1 cellular context compared by ENCODE assay signal in genomic region chr22:39534092-39534506, GRCh38.
TF ChIP-seq lines count a peak whose summit lies in the region.

No MANE protein-coding gene starts in this region.

TF ChIP-seq in HepG2, 621 proteins besides CTCF, POLR2A, EP300 and RAD21 (continued from another document and continues in another):
- TF ChIP-seq NFAT5 (CRISPR knock-in tag; IDR thresholded peaks at IDR 0.05) (no peak), JUN (CRISPR knock-in tag; IDR thresholded peaks at IDR 0.05) (no peak), ZFYVE20 (CRISPR knock-in tag; IDR thresholded peaks at IDR 0.05; ENCODE audit: borderline replicate concordance, low read depth) (no peak), AGO1 (IDR thresholded peaks at IDR 0.05; ENCODE audit: low read depth, low read length, poor library complexity, severe bottlenecking) (no peak), ZNF678 (CRISPR knock-in tag; IDR thresholded peaks at IDR 0.05) (no peak), MATR3 (CRISPR knock-in tag; IDR thresholded peaks at IDR 0.05) (no peak), PHF5A (CRISPR knock-in tag; IDR thresholded peaks at IDR 0.05; ENCODE audit: low read depth, unreplicated experiment) (no peak), HBP1 (CRISPR knock-in tag; IDR thresholded peaks at IDR 0.05; ENCODE audit: low read depth) (no peak), SNRNP70 (IDR thresholded peaks at IDR 0.05; ENCODE audit: low read depth, low read length) (no peak), SMAD1 (CRISPR knock-in tag; IDR thresholded peaks at IDR 0.05; ENCODE audit: borderline replicate concordance, low read depth) (no peak), ATF5 (CRISPR knock-in tag; IDR thresholded peaks at IDR 0.05; ENCODE audit: low read depth) (0 out of 2 replicates have a peak, but pooled peaks have one; percentile 6), ZNF382 (CRISPR knock-in tag; IDR thresholded peaks at IDR 0.05; ENCODE audit: borderline replicate concordance) (no peak), AGO2 (optimal IDR thresholded peaks at IDR 0.05; ENCODE audit: low read depth, low read length) (no peak), MIXL1 (CRISPR knock-in tag; IDR thresholded peaks at IDR 0.05) (no peak), ZNF841 (CRISPR knock-in tag; IDR thresholded peaks at IDR 0.05; ENCODE audit: borderline replicate concordance) (no peak), ZNF597 (CRISPR knock-in tag; IDR thresholded peaks at IDR 0.05) (no peak), JARID2 (CRISPR knock-in tag; IDR thresholded peaks at IDR 0.05; ENCODE audit: insufficient replicate concordance) (no peak), SRY (CRISPR knock-in tag; IDR thresholded peaks at IDR 0.05) (0 out of 2 replicates have a peak, but pooled peaks have one; percentile 7), ZNF713 (CRISPR knock-in tag; IDR thresholded peaks at IDR 0.05) (no peak), ZNF337 (CRISPR knock-in tag; IDR thresholded peaks at IDR 0.05; ENCODE audit: borderline replicate concordance, low read depth) (no peak), RORA (CRISPR knock-in tag; IDR thresholded peaks at IDR 0.05) (no peak), CCDC6 (CRISPR knock-in tag; IDR thresholded peaks at IDR 0.05) (no peak), MIER3 (CRISPR knock-in tag; IDR thresholded peaks at IDR 0.05; ENCODE audit: borderline replicate concordance) (no peak), KDM5B (CRISPR knock-in tag; IDR thresholded peaks at IDR 0.05; ENCODE audit: borderline replicate concordance) (0 out of 2 replicates have a peak, but pooled peaks have one; percentile 13), ZNF232 (CRISPR knock-in tag; IDR thresholded peaks at IDR 0.05; ENCODE audit: borderline replicate concordance) (0 out of 2 replicates have a peak, but pooled peaks have one; percentile 30), SIN3A (IDR thresholded peaks at IDR 0.05; ENCODE audit: borderline replicate concordance, low read depth, low read length) (0 out of 2 replicates have a peak, but pooled peaks have one; percentile 7), SMARCC2 (IDR thresholded peaks at IDR 0.05) (no peak), SNAI1 (CRISPR knock-in tag; IDR thresholded peaks at IDR 0.05; ENCODE audit: borderline replicate concordance) (0 out of 2 replicates have a peak, but pooled peaks have one; percentile 31), ZNF3 (CRISPR knock-in tag; IDR thresholded peaks at IDR 0.05) (no peak), BRCA1 (CRISPR knock-in tag; IDR thresholded peaks at IDR 0.05) (no peak), NCOA1 (CRISPR knock-in tag; IDR thresholded peaks at IDR 0.05) (no peak), KDM3A (CRISPR knock-in tag; IDR thresholded peaks at IDR 0.05; ENCODE audit: low read depth) (no peak)
- TF ChIP-seq, protein P1, sequence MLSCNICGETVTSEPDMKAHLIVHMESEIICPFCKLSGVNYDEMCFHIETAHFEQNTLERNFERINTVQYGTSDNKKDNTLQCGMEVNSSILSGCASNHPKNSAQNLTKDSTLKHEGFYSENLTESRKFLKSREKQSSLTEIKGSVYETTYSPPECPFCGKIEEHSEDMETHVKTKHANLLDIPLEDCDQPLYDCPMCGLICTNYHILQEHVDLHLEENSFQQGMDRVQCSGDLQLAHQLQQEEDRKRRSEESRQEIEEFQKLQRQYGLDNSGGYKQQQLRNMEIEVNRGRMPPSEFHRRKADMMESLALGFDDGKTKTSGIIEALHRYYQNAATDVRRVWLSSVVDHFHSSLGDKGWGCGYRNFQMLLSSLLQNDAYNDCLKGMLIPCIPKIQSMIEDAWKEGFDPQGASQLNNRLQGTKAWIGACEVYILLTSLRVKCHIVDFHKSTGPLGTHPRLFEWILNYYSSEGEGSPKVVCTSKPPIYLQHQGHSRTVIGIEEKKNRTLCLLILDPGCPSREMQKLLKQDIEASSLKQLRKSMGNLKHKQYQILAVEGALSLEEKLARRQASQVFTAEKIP (CRISPR knock-in tag; IDR thresholded peaks at IDR 0.05; ENCODE audit: borderline replicate concordance) = no peak
- TF ChIP-seq, protein P2, sequence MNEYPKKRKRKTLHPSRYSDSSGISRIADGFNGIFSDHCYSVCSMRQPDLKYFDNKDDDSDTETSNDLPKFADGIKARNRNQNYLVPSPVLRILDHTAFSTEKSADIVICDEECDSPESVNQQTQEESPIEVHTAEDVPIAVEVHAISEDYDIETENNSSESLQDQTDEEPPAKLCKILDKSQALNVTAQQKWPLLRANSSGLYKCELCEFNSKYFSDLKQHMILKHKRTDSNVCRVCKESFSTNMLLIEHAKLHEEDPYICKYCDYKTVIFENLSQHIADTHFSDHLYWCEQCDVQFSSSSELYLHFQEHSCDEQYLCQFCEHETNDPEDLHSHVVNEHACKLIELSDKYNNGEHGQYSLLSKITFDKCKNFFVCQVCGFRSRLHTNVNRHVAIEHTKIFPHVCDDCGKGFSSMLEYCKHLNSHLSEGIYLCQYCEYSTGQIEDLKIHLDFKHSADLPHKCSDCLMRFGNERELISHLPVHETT (CRISPR knock-in tag; conservative IDR thresholded peaks at IDR 0.05) = no peak
- TF ChIP-seq, protein P3, sequence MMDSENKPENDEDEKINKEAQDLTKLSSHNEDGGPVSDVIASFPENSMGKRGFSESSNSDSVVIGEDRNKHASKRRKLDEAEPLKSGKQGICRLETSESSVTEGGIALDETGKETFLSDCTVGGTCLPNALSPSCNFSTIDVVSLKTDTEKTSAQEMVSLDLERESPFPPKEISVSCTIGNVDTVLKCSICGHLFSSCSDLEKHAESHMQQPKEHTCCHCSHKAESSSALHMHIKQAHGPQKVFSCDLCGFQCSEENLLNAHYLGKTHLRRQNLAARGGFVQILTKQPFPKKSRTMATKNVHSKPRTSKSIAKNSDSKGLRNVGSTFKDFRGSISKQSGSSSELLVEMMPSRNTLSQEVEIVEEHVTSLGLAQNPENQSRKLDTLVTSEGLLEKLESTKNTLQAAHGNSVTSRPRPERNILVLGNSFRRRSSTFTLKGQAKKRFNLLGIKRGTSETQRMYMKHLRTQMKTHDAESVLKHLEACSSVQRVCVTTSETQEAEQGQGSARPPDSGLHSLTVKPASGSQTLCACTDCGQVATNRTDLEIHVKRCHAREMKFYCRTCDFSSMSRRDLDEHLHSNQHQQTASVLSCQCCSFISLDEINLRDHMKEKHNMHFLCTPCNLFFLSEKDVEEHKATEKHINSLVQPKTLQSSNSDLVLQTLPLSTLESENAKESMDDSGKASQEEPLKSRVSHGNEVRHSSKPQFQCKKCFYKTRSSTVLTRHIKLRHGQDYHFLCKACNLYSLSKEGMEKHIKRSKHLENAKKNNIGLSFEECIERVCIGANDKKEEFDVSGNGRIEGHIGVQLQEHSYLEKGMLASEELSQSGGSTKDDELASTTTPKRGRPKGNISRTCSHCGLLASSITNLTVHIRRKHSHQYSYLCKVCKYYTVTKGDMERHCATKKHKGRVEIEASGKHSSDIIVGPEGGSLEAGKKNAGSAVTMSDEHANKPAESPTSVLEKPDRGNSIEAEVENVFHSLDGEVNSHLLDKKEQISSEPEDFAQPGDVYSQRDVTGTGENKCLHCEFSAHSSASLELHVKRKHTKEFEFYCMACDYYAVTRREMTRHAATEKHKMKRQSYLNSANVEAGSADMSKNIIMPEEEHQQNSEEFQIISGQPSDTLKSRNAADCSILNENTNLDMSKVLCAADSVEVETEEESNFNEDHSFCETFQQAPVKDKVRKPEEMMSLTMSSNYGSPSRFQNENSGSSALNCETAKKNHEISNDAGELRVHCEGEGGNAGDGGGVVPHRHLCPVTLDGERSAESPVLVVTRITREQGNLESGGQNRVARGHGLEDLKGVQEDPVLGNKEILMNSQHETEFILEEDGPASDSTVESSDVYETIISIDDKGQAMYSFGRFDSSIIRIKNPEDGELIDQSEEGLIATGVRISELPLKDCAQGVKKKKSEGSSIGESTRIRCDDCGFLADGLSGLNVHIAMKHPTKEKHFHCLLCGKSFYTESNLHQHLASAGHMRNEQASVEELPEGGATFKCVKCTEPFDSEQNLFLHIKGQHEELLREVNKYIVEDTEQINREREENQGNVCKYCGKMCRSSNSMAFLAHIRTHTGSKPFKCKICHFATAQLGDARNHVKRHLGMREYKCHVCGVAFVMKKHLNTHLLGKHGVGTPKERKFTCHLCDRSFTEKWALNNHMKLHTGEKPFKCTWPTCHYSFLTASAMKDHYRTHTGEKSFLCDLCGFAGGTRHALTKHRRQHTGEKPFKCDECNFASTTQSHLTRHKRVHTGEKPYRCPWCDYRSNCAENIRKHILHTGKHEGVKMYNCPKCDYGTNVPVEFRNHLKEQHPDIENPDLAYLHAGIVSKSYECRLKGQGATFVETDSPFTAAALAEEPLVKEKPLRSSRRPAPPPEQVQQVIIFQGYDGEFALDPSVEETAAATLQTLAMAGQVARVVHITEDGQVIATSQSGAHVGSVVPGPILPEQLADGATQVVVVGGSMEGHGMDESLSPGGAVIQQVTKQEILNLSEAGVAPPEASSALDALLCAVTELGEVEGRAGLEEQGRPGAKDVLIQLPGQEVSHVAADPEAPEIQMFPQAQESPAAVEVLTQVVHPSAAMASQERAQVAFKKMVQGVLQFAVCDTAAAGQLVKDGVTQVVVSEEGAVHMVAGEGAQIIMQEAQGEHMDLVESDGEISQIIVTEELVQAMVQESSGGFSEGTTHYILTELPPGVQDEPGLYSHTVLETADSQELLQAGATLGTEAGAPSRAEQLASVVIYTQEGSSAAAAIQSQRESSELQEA (CRISPR knock-in tag; IDR thresholded peaks at IDR 0.05; ENCODE audit: not compliant biosample characterization) = no peak
- TF ChIP-seq, protein P4, sequence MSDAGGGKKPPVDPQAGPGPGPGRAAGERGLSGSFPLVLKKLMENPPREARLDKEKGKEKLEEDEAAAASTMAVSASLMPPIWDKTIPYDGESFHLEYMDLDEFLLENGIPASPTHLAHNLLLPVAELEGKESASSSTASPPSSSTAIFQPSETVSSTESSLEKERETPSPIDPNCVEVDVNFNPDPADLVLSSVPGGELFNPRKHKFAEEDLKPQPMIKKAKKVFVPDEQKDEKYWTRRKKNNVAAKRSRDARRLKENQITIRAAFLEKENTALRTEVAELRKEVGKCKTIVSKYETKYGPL (CRISPR knock-in tag; IDR thresholded peaks at IDR 0.05) = no peak
- TF ChIP-seq, protein P5, sequence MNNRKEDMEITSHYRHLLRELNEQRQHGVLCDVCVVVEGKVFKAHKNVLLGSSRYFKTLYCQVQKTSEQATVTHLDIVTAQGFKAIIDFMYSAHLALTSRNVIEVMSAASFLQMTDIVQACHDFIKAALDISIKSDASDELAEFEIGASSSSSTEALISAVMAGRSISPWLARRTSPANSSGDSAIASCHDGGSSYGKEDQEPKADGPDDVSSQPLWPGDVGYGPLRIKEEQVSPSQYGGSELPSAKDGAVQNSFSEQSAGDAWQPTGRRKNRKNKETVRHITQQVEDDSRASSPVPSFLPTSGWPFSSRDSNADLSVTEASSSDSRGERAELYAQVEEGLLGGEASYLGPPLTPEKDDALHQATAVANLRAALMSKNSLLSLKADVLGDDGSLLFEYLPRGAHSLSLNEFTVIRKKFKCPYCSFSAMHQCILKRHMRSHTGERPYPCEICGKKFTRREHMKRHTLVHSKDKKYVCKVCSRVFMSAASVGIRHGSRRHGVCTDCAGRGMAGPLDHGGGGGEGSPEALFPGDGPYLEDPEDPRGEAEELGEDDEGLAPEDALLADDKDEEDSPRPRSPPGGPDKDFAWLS (CRISPR knock-in tag; IDR thresholded peaks at IDR 0.05; ENCODE audit: borderline replicate concordance) = no peak
